In the genomic region with DNA sequence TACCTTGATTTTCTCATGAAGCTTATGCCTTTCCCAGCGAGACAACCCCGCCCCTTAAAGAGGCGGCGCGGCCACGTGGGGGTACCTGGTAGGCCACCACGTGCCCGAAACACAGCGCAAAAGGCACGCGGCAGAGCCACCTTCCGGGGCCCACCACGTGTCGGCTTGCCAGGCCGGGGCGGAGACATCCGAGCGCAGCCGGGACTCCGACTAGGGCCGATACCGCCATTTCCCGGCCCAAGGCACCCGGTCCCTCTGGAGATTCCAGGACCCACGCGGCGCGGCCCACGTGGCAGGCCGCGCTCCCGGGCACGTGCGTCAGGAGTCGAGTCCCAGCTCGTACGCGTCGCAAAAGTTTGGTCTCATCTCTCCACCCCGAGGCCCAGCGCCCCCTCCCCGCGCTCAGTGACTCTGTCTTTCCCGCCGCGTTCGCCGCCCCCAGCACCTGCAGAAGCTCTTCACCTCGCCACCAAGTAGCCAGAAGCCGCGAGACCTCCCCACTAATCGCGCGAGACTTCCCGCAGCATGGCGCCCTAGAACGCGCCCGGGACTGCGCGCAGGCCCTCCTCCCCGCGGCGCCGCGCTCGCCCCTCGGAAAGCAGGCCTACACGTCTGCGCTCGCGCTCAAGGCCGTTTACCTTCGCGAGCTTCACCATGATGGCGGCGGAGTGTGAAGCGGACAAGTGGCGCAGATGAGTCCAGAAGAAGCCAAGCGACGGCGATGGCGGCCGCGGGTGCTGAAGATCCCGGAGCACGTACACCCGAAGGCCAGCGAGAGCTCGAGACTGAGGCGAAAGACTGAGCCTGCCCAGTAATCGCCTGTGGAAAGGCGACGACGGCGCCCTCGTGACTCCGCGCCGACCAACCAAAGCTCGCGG, we compare ENCODE assay signal across 8 cellular contexts. TPM values are rescaled to one million over a fixed set of nuclear protein-coding genes. Genes with fewer than 3 reads are reported as not detected.
A peak's percentile ranks its signal among the peaks of the same experiment; 100 is the strongest.
DNase-seq lines count a peak whose midpoint lies in the region; ATAC-seq and TF ChIP-seq lines count a peak whose summit lies in the region.

A gene with protein sequence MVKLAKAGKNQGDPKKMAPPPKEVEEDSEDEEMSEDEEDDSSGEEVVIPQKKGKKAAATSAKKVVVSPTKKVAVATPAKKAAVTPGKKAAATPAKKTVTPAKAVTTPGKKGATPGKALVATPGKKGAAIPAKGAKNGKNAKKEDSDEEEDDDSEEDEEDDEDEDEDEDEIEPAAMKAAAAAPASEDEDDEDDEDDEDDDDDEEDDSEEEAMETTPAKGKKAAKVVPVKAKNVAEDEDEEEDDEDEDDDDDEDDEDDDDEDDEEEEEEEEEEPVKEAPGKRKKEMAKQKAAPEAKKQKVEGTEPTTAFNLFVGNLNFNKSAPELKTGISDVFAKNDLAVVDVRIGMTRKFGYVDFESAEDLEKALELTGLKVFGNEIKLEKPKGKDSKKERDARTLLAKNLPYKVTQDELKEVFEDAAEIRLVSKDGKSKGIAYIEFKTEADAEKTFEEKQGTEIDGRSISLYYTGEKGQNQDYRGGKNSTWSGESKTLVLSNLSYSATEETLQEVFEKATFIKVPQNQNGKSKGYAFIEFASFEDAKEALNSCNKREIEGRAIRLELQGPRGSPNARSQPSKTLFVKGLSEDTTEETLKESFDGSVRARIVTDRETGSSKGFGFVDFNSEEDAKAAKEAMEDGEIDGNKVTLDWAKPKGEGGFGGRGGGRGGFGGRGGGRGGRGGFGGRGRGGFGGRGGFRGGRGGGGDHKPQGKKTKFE (minus strand): TSS at position 787 of the 878 bp plus-strand sequence. CDS start 131 bp downstream, at position 656.

- TF ChIP-seq RAD21 in SK-N-SH (IDR thresholded peaks at IDR 0.05; ENCODE audit: low read length) = no peak

- H3K9me3 ChIP-seq in SK-N-SH = no peaks in the 10 kb centered on the region
- no peaks in the 10 kb centered on the region for H3K9me3 ChIP-seq in upper lobe of right lung

- H3K36me3 ChIP-seq in SK-N-SH (replicated peaks in 1 of 2; ENCODE audit: control insufficient read depth in 1 of 2, insufficient read depth in 2 of 2, low read length in 1 of 2) = peaks cover 41 to 45% of the 10 kb centered on the region in 2 experiments
- peaks cover 42% of the 10 kb centered on the region for H3K36me3 ChIP-seq in upper lobe of right lung

- TF ChIP-seq EP300 in SK-N-SH (IDR thresholded peaks at IDR 0.05; ENCODE audit: borderline replicate concordance in 1 of 2, low read depth in 1 of 2, low read length in 1 of 2) = no peak

- H3K9me3 Mint-ChIP-seq in activated naive CD4-positive, alpha-beta T cell treated with anti-CD3 and anti-CD28 coated beads, Interleukin-2, amount 50 U/mL, for 24 hours = no peaks in the 10 kb centered on the region

- CTCF ChIA-PET in SK-N-SH (lab: Yijun Ruan, JAX) = interaction anchor here (0.6 to 8.2 kb wide), 12 partner anchors 8 to 369 kb away, joined by 3 to 56 read pairs (median 4); no protein-coding TSS in a partner anchor

- peaks cover 34% of the 10 kb centered on the region for H3K36me3 Mint-ChIP-seq in activated naive CD4-positive, alpha-beta T cell treated with anti-CD3 and anti-CD28 coated beads, Interleukin-2, amount 50 U/mL, for 24 hours

- H3K27me3 Mint-ChIP-seq in activated naive CD4-positive, alpha-beta T cell treated with anti-CD3 and anti-CD28 coated beads, Interleukin-2, amount 50 U/mL, for 24 hours = no peaks in the 10 kb centered on the region

- peak within 1 kb of the TSS; percentile 99 for H3K9ac ChIP-seq in SK-N-SH

- ATAC-seq in Right ventricle myocardium inferior (peak; percentile 73), upper lobe of right lung (peak; percentile 76)

- H3F3A ChIP-seq in SK-N-SH (replicated peaks; ENCODE audit: insufficient read depth) = peaks cover 21% of the 10 kb centered on the region

- TF ChIP-seq CTCF in HFF-Myc (IDR thresholded peaks at IDR 0.05; ENCODE audit: low read depth, low read length, missing control alignments) (no peak), SK-N-SH (IDR thresholded peaks at IDR 0.05) (no peak), upper lobe of right lung (IDR thresholded peaks at IDR 0.05) (no peak)

- intact Hi-C loops in Right ventricle myocardium inferior (cut with DNase I) (loop anchor here (10.0 kb wide), 1 partner anchor 241 kb away; a partner anchor contains a TSS), posterior vena cava (cut with DNase I) (loop anchor here in 1 of 2 donors (2.0 kb wide), 1 partner anchor 41 kb away; no protein-coding TSS in a partner anchor), upper lobe of right lung (cut with DNase I) (no loop called here)

- peaks cover 45% of the 10 kb centered on the region for H3K4me1 Mint-ChIP-seq in activated naive CD4-positive, alpha-beta T cell treated with anti-CD3 and anti-CD28 coated beads, Interleukin-2, amount 50 U/mL, for 24 hours

- no peaks in the 10 kb centered on the region for H3K9me2 ChIP-seq in SK-N-SH

- peak within 1 kb of the TSS; percentile 96 for H3K4me3 Mint-ChIP-seq in activated naive CD4-positive, alpha-beta T cell treated with anti-CD3 and anti-CD28 coated beads, Interleukin-2, amount 50 U/mL, for 24 hours

- H3K27me3 ChIP-seq in SK-N-SH (ENCODE audit: insufficient read depth) (no peaks in the 10 kb centered on the region), upper lobe of right lung (no peaks in the 10 kb centered on the region)

- H3K4me3 ChIP-seq in HFF-Myc (replicated peaks; ENCODE audit: low read depth, low read length) = peak within 1 kb of the TSS; percentile 95
- peak within 1 kb of the TSS; percentile 95 to 97 for H3K4me3 ChIP-seq in SK-N-SH (ENCODE audit: low read depth in 2 of 2, low read length in 1 of 2)
- H3K4me3 ChIP-seq in upper lobe of right lung = peak within 1 kb of the TSS; percentile 98

- H3K4me2 ChIP-seq in SK-N-SH = peak within 1 kb of the TSS; percentile 98

- H3K79me2 ChIP-seq in SK-N-SH (ENCODE audit: insufficient read depth) = peaks cover 62% of the 10 kb centered on the region

- peak within 1 kb of the TSS; percentile 95 for H2AFZ ChIP-seq in SK-N-SH (ENCODE audit: low read depth)

- POLR2A ChIA-PET in SK-N-SH (lab: Yijun Ruan, JAX) = interaction anchor here (0.5 to 4.1 kb wide), 37 partner anchors 10 to 639 kb away, joined by 3 to 59 read pairs (median 4); a partner anchor contains a TSS

- H3K27ac Mint-ChIP-seq in activated naive CD4-positive, alpha-beta T cell treated with anti-CD3 and anti-CD28 coated beads, Interleukin-2, amount 50 U/mL, for 24 hours = peak within 1 kb of the TSS; percentile 95

- WGBS in SK-N-SH (ENCODE audit: low lambda C conversion rate) = under 1% methylated on average over 28 of the region's 102 CpGs

- H3K27ac ChIP-seq in SK-N-SH (ENCODE audit: low read depth in 2 of 2, low read length in 1 of 2) = peak within 1 kb of the TSS; percentile 99
- H3K27ac ChIP-seq in upper lobe of right lung = peak within 1 kb of the TSS; percentile 98

- H3K4me1 ChIP-seq in SK-N-SH (ENCODE audit: control insufficient read depth in 1 of 2, insufficient read depth in 2 of 2, low read depth in 1 of 2, low read length in 1 of 2) (peaks cover 11 to 23% of the 10 kb centered on the region in 2 experiments), upper lobe of right lung (peaks cover 22% of the 10 kb centered on the region)

- DNase-seq in GM04504 (ENCODE audit: low read depth) (peak; percentile 96), HFF-Myc (ENCODE audit: extremely low read depth, low read depth) (peak; percentile 87), NAMALWA (ENCODE audit: low spot score) (peak; percentile 78), SK-N-SH (peak; percentile 88), Right ventricle myocardium inferior (ENCODE audit: missing footprints) (peak; percentile 80), posterior vena cava (ENCODE audit: low spot score) (peak; percentile 96), upper lobe of right lung (peak; percentile 93)

- H4K20me1 ChIP-seq in SK-N-SH (ENCODE audit: insufficient read depth) = peaks cover 43% of the 10 kb centered on the region

TF ChIP-seq in SK-N-SH, 30 proteins besides CTCF, POLR2A, EP300 and RAD21 (continues in another document):
- TF ChIP-seq FOSL2 (IDR thresholded peaks at IDR 0.05; ENCODE audit: borderline replicate concordance, low read depth) = no peak
- TF ChIP-seq, protein P1, sequence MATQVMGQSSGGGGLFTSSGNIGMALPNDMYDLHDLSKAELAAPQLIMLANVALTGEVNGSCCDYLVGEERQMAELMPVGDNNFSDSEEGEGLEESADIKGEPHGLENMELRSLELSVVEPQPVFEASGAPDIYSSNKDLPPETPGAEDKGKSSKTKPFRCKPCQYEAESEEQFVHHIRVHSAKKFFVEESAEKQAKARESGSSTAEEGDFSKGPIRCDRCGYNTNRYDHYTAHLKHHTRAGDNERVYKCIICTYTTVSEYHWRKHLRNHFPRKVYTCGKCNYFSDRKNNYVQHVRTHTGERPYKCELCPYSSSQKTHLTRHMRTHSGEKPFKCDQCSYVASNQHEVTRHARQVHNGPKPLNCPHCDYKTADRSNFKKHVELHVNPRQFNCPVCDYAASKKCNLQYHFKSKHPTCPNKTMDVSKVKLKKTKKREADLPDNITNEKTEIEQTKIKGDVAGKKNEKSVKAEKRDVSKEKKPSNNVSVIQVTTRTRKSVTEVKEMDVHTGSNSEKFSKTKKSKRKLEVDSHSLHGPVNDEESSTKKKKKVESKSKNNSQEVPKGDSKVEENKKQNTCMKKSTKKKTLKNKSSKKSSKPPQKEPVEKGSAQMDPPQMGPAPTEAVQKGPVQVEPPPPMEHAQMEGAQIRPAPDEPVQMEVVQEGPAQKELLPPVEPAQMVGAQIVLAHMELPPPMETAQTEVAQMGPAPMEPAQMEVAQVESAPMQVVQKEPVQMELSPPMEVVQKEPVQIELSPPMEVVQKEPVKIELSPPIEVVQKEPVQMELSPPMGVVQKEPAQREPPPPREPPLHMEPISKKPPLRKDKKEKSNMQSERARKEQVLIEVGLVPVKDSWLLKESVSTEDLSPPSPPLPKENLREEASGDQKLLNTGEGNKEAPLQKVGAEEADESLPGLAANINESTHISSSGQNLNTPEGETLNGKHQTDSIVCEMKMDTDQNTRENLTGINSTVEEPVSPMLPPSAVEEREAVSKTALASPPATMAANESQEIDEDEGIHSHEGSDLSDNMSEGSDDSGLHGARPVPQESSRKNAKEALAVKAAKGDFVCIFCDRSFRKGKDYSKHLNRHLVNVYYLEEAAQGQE (IDR thresholded peaks at IDR 0.05; ENCODE audit: low read depth, low read length) = peak; percentile 65; the same call in 1 of the 2 replicates
- TF ChIP-seq RCOR1 (IDR thresholded peaks at IDR 0.05; ENCODE audit: low read length) = no peak
- no peak for TF ChIP-seq GABPA (IDR thresholded peaks at IDR 0.05; ENCODE audit: low read depth)
- TF ChIP-seq, protein P2, sequence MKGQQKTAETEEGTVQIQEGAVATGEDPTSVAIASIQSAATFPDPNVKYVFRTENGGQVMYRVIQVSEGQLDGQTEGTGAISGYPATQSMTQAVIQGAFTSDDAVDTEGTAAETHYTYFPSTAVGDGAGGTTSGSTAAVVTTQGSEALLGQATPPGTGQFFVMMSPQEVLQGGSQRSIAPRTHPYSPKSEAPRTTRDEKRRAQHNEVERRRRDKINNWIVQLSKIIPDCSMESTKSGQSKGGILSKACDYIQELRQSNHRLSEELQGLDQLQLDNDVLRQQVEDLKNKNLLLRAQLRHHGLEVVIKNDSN (IDR thresholded peaks at IDR 0.05; ENCODE audit: borderline replicate concordance, low read depth) = peak; percentile 96

RNA-seq across cellular contexts. Expression of the gene that starts here (rescaled TPM):
- polyA plus RNA-seq in SK-N-SH (2012; rRNA removed) = 256 and 285 TPM in 2 replicates
- polyA plus RNA-seq in SK-N-SH (2012; cell fraction: cytosol; rRNA removed) = 363 and 421 TPM in 2 replicates
- 77.5 and 158 TPM in 2 replicates for polyA plus RNA-seq in SK-N-SH (2012; cell fraction: nucleus; rRNA removed)
- total RNA-seq in Right ventricle myocardium inferior (218 TPM), posterior vena cava (100 to 1,000 TPM; 341 to 448 TPM), upper lobe of right lung (309 TPM)

Comparison
In these comparisons a context has a peak if more than half of its experiments do, and no peak if none do; other contexts are left out.
1. Peak in every context shown above with its lines: DNase-seq, ATAC-seq, H3K4me3 ChIP-seq and H3K27ac ChIP-seq.